1 cellular context compared by ENCODE assay signal in genomic region chr18:44241041-44241440, GRCh38.
TF ChIP-seq lines count a peak whose summit lies in the region.

No MANE protein-coding gene starts in this region.

TF ChIP-seq in H1, 55 proteins besides CTCF, POLR2A, EP300 and RAD21:
- no peak for TF ChIP-seq POU5F1 (IDR thresholded peaks at IDR 0.05; ENCODE audit: low read depth, low read length)
- TF ChIP-seq KDM5A (IDR thresholded peaks at IDR 0.05; ENCODE audit: low read length): no peak
- TF ChIP-seq MAFK (IDR thresholded peaks at IDR 0.05; ENCODE audit: low read depth, low read length): no peak
- TF ChIP-seq KDM4A (IDR thresholded peaks at IDR 0.05; ENCODE audit: low read depth, low read length, severe bottlenecking): no peak
- TF ChIP-seq HDAC2 (IDR thresholded peaks at IDR 0.05; ENCODE audit: borderline replicate concordance in 1 of 2, low read depth in 2 of 2, low read length in 2 of 2): no peak
- no peak for TF ChIP-seq KDM1A (IDR thresholded peaks at IDR 0.05; ENCODE audit: borderline replicate concordance, low read length)
- TF ChIP-seq JUND (IDR thresholded peaks at IDR 0.05; ENCODE audit: low read length): no peak
- no peak for TF ChIP-seq CTBP2 (IDR thresholded peaks at IDR 0.05; ENCODE audit: borderline replicate concordance, insufficient read depth, insufficient read length, low read length)
- no peak for TF ChIP-seq TAF7 (optimal IDR thresholded peaks at IDR 0.05; ENCODE audit: borderline replicate concordance, low read depth, low read length)
- no peak for TF ChIP-seq MAX (IDR thresholded peaks at IDR 0.05)
- TF ChIP-seq POLR2AphosphoS5 (IDR thresholded peaks at IDR 0.05; ENCODE audit: low read depth, low read length): no peak
- no peak for TF ChIP-seq E2F6 (IDR thresholded peaks at IDR 0.05)
- TF ChIP-seq SP4 (IDR thresholded peaks at IDR 0.05; ENCODE audit: low read length): no peak
- no peak for TF ChIP-seq EZH2 (IDR thresholded peaks at IDR 0.05; ENCODE audit: low read depth, low read length, severe bottlenecking)
- TF ChIP-seq ASH2L (IDR thresholded peaks at IDR 0.05; ENCODE audit: low read length): no peak
- no peak for TF ChIP-seq TAF1 (IDR thresholded peaks at IDR 0.05; ENCODE audit: low read depth, low read length)
- no peak for TF ChIP-seq GTF2F1 (IDR thresholded peaks at IDR 0.05; ENCODE audit: borderline replicate concordance, low read depth, low read length)
- no peak for TF ChIP-seq RXRA (IDR thresholded peaks at IDR 0.05; ENCODE audit: insufficient read depth, low read depth, low read length)
- TF ChIP-seq SP1 (IDR thresholded peaks at IDR 0.05; ENCODE audit: low read depth, low read length): no peak
